7 cellular contexts compared by ENCODE assay signal in the genomic region with DNA sequence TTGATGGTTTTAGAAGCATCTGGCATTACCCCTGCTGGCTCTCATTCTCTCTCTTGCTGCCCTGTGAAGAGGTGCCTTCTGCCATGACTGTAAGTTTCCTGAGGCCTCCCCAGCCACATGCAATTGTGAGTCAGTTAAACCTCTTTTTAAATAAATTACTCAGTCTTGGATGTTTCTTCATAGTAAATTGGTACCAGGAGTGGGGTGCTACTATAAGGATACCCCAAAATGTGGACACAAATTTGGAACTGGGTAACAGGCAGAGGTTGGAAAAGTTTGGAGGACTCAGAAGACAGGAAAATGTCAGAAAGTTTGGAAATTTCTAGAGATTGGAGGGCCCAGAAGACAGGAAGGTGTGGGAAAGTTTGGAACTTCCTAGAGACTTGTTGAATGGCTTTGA. TPM values are rescaled to one million over a fixed set of nuclear protein-coding genes. Genes with fewer than 3 reads are reported as not detected.
"Had no signal": no experiment of that assay in that cellular context is flagged by ENCODE, and none has a peak within 500 bp of the region (broad histone marks: within the 10 kb centered on the region; RNA-seq: fewer than 3 reads in every experiment).

No MANE protein-coding gene starts in this region.

RNA-seq across cellular contexts. Expression of a gene that starts 42.4 kb away (rescaled TPM):
- total RNA-seq: GM23248, GM23338, H1, H4, H7, H9, HFFc6 had no signal
- polyA plus RNA-seq: GM23338, H1 had no signal
